11 cellular contexts compared by ENCODE assay signal in genomic region chrX:128698528-128698927, GRCh38.
"Had no signal": no experiment of that assay in that cellular context is flagged by ENCODE, and none has a peak within 500 bp of the region (broad histone marks: within the 10 kb centered on the region; RNA-seq: fewer than 3 reads in every experiment).

No MANE protein-coding gene starts in this region.

- H3K27ac ChIP-seq: brain microvascular endothelial cell, parathyroid adenoma, thyroid gland had no signal

- DNase-seq: activated CD4-positive, alpha-beta T cell treated with anti-CD3 and anti-CD28 coated beads, Interleukin-2, amount 10 ng/mL, durations not matched to agents 24 days and 14 days; activated CD4-positive, CD25-positive, alpha-beta regulatory T cell; activated naive CD8-positive, alpha-beta T cell treated with anti-CD3 and anti-CD28 coated beads, Interleukin-2, amount 10 ng/mL, durations not matched to agents 7 days and 5 days; brain microvascular endothelial cell; erythroblast; islet precursor cell; mucosa of descending colon; naive thymus-derived CD4-positive, alpha-beta T cell; thyroid gland had no signal

- H3K9me3 ChIP-seq: mucosa of descending colon, thyroid gland had no signal

- ATAC-seq: mucosa of descending colon; naive thymus-derived CD4-positive, alpha-beta T cell; stimulated activated memory B cell treated with anti-CD40 and anti-IgM and Interleukin-4, amounts not matched to agents 10 μg/mL and 1 μg/mL and 100 μg/mL, for 72 hours had no signal

- H3K4me3 ChIP-seq: mucosa of descending colon, thyroid gland had no signal

- H3K36me3 ChIP-seq: brain microvascular endothelial cell, thyroid gland had no signal

- H3K4me1 ChIP-seq: parathyroid adenoma, thyroid gland had no signal

- H3K27me3 ChIP-seq: brain microvascular endothelial cell, thyroid gland had no signal
